25 cellular contexts compared by ENCODE assay signal in genomic region chr14:29043751-29044150, GRCh38.
"Had no signal": no experiment of that assay in that cellular context is flagged by ENCODE, and none has a peak within 500 bp of the region (broad histone marks: within the 10 kb centered on the region; RNA-seq: fewer than 3 reads in every experiment).

No MANE protein-coding gene starts in this region.

- H3K9me3 ChIP-seq: adrenal gland, body of pancreas, colonic mucosa, esophagus squamous epithelium, gastroesophageal sphincter had no signal

- DNase-seq: activated CD4-positive, alpha-beta memory T cell treated with anti-CD3 and anti-CD28 coated beads for 36 hours; activated CD4-positive, alpha-beta T cell treated with anti-CD3 and anti-CD28 coated beads for 36 hours; activated CD4-positive, alpha-beta T cell treated with anti-CD3 and anti-CD28 coated beads, Interleukin-2, amount 10 ng/mL, durations not matched to agents 24 days and 14 days; activated CD4-positive, CD25-positive, alpha-beta regulatory T cell; activated CD4-positive, CD25-positive, alpha-beta regulatory T cell treated with anti-CD3 and anti-CD28 coated beads, Interleukin-2, amount 50 U/mL, for 72 hours; activated CD8-positive, alpha-beta memory T cell treated with anti-CD3 and anti-CD28 coated beads, Interleukin-2, amount 10 ng/mL, durations not matched to agents 7 days and 5 days; activated CD8-positive, alpha-beta memory T cell treated with anti-CD3 and anti-CD28 coated beads, Interleukin-2, amount 50 U/mL, for 4 hours; activated CD8-positive, alpha-beta T cell treated with anti-CD3 and anti-CD28 coated beads, Interleukin-2, amount 10 ng/mL, durations not matched to agents 7 days and 5 days; activated effector memory CD4-positive, alpha-beta T cell treated with anti-CD3 and anti-CD28 coated beads, Interleukin-2, amount 50 U/mL, for 16 hours; activated naive CD4-positive, alpha-beta T cell treated with anti-CD3 and anti-CD28 coated beads for 36 hours; activated naive CD8-positive, alpha-beta T cell treated with anti-CD3 and anti-CD28 coated beads for 36 hours; activated naive CD8-positive, alpha-beta T cell treated with anti-CD3 and anti-CD28 coated beads, Interleukin-2, amount 50 U/mL, for 24 hours; activated T-cell treated with anti-CD3 and anti-CD28 coated beads, Interleukin-2, amount 50 U/mL, for 1 hour; activated T-cell treated with anti-CD3 and anti-CD28 coated beads, Interleukin-2, amount 50 U/mL, for 48 hours; adrenal gland; amygdala; aorta; body of pancreas; colonic mucosa; effector CD8-positive, alpha-beta T cell; esophagus squamous epithelium; foreskin melanocyte; T-helper 2 cell had no signal

- H3K27ac ChIP-seq: adrenal gland, body of pancreas, colonic mucosa, epithelial cell of prostate, esophagus squamous epithelium, gastroesophageal sphincter had no signal

- H3K36me3 ChIP-seq: adrenal gland, colonic mucosa, esophagus squamous epithelium, gastroesophageal sphincter had no signal

- H3K27me3 ChIP-seq: adrenal gland, body of pancreas, colonic mucosa, esophagus squamous epithelium, gastroesophageal sphincter had no signal

- H3K4me3 ChIP-seq: adrenal gland, body of pancreas, colonic mucosa, esophagus squamous epithelium, gastroesophageal sphincter had no signal

- H3K4me1 ChIP-seq: adrenal gland, body of pancreas, colonic mucosa, esophagus squamous epithelium, gastroesophageal sphincter had no signal
